In genomic region chr4:73869130-73870055, GRCh38 we compare ENCODE assay signal across 9 cellular contexts. TPM values are rescaled to one million over a fixed set of nuclear protein-coding genes. Genes with fewer than 3 reads are reported as not detected.
DNase-seq lines count a peak whose midpoint lies in the region; ATAC-seq, FAIRE-seq and TF ChIP-seq lines count a peak whose summit lies in the region.
"Had no signal": no experiment of that assay in that cellular context is flagged by ENCODE, and none has a peak within 500 bp of the region (broad histone marks: within the 10 kb centered on the region; RNA-seq: fewer than 3 reads in every experiment).

TSS of gene CXCL1 (plus strand) at chr4:73869393. CDS start at chr4:73869471, 78 bp downstream.

- H3K79me1 ChIP-seq in IMR-90 (ENCODE audit: low read depth in 1 of 2, low read length in 2 of 2) = no peaks in the 10 kb centered on the region
- H3K79me1 ChIP-seq in H1 (ENCODE audit: low read depth, low read length) = no peaks in the 10 kb centered on the region

- no peaks in the 10 kb centered on the region for H3K36me3 ChIP-seq in IMR-90 (ENCODE audit: control insufficient read depth, insufficient read depth, low read length)
- H3K36me3 ChIP-seq in H1 (ENCODE audit: control insufficient read depth in 2 of 4, insufficient read depth in 4 of 4, low read length in 3 of 4) = no peaks in the 10 kb centered on the region
- H3K36me3 ChIP-seq in lung (ENCODE audit: control insufficient read depth in 2 of 2, insufficient read depth in 2 of 2, low read length in 2 of 2) = no peaks in the 10 kb centered on the region
- no peaks in the 10 kb centered on the region for H3K36me3 ChIP-seq in urinary bladder (ENCODE audit: insufficient read depth)

- H3K18ac ChIP-seq in IMR-90 (ENCODE audit: low read depth, low read length) = peak within 1 kb of the TSS; percentile 45; the same call in 1 of the 2 replicates
- H3K18ac ChIP-seq in H1 (ENCODE audit: extremely low read depth, low read length) = peak within 1 kb of the TSS; percentile 55; the same call in 1 of the 2 replicates

- no peak within 1 kb of the TSS for H3K4me3 Mint-ChIP-seq in T-cell
- H3K4me3 Mint-ChIP-seq: activated naive CD4-positive, alpha-beta T cell treated with anti-CD3 and anti-CD28 coated beads, Interleukin-2, amount 50 U/mL, for 24 hours had no signal

- no peak for TF ChIP-seq CTCF in AG04449 (IDR thresholded peaks at IDR 0.05; ENCODE audit: insufficient read depth, low read length, missing control alignments)
- TF ChIP-seq CTCF in IMR-90 (conservative IDR thresholded peaks at IDR 0.05; ENCODE audit: low read depth, low read length) = 0 out of 2 replicates have a peak, but pooled peaks have one; percentile 10
- TF ChIP-seq CTCF in H1 (IDR thresholded peaks at IDR 0.05; ENCODE audit: control extremely low read depth in 1 of 3, insufficient read depth in 1 of 3, low read depth in 1 of 3, low read length in 3 of 3) = no peak
- TF ChIP-seq CTCF in lung (IDR thresholded peaks at IDR 0.05; ENCODE audit: control extremely low read depth, extremely low read depth) = no peak

- no peaks in the 10 kb centered on the region for H3K36me3 Mint-ChIP-seq in T-cell
- H3K36me3 Mint-ChIP-seq: activated naive CD4-positive, alpha-beta T cell treated with anti-CD3 and anti-CD28 coated beads, Interleukin-2, amount 50 U/mL, for 24 hours had no signal

- 0 out of 2 replicates have a peak within 1 kb of the TSS, but pooled peaks have one; percentile 4 for H2BK120ac ChIP-seq in IMR-90 (ENCODE audit: low read depth, low read length)
- no peak within 1 kb of the TSS for H2BK120ac ChIP-seq in H1 (replicated peaks; ENCODE audit: low read depth, low read length)

- no peak within 1 kb of the TSS for H3K27ac Mint-ChIP-seq in T-cell
- H3K27ac Mint-ChIP-seq: activated naive CD4-positive, alpha-beta T cell treated with anti-CD3 and anti-CD28 coated beads, Interleukin-2, amount 50 U/mL, for 24 hours had no signal

- no peaks in the 10 kb centered on the region for H3K9me1 ChIP-seq in IMR-90 (ENCODE audit: insufficient read depth, low read length)

- H3K4me3 ChIP-seq in AG04449 (ENCODE audit: low read depth, low read length) = peak within 1 kb of the TSS; percentile 59
- H3K4me3 ChIP-seq in IMR-90 (ENCODE audit: insufficient read depth, low read depth, low read length) = peak within 1 kb of the TSS; percentile 55
- peak within 1 kb of the TSS; percentile 30 to 76 (median 57) for H3K4me3 ChIP-seq in H1 (ENCODE audit: extremely low read depth in 1 of 4, insufficient read depth in 2 of 4, low read depth in 3 of 4, low read length in 4 of 4)
- peak within 1 kb of the TSS; percentile 55 for H3K4me3 ChIP-seq in lung
- H3K4me3 ChIP-seq in urinary bladder (ENCODE audit: low read depth, low read length) = peak within 1 kb of the TSS; percentile 46

- peaks cover 0 to 6% (median 4%) of the 10 kb centered on the region in 3 donors for H3K4me1 Mint-ChIP-seq in T-cell
- H3K4me1 Mint-ChIP-seq: activated naive CD4-positive, alpha-beta T cell treated with anti-CD3 and anti-CD28 coated beads, Interleukin-2, amount 50 U/mL, for 24 hours had no signal

- in situ Hi-C loops in IMR-90 (cut with MboI; ENCODE audit: low sequenced_read_pairs) = no loop called here

- H4K8ac ChIP-seq in IMR-90 (ENCODE audit: low read depth in 2 of 2, low read length in 2 of 2) = no peak within 1 kb of the TSS
- H4K8ac ChIP-seq in H1 (ENCODE audit: extremely low read depth, insufficient read depth, low read length) = peak within 1 kb of the TSS; percentile 82

- peak within 1 kb of the TSS; percentile 87 for H2AFZ ChIP-seq in IMR-90 (replicated peaks; ENCODE audit: low read length, poor library complexity)
- H2AFZ ChIP-seq in H1 (ENCODE audit: low read length) = peak within 1 kb of the TSS; percentile 89

- H3K14ac ChIP-seq in IMR-90 (replicated peaks; ENCODE audit: low read depth, low read length) = no peak within 1 kb of the TSS
- H3K14ac ChIP-seq in H1 (ENCODE audit: insufficient read length) = no peak within 1 kb of the TSS

- H4K91ac ChIP-seq in IMR-90 (ENCODE audit: insufficient read depth, low read depth, low read length) = no peak within 1 kb of the TSS
- no peak within 1 kb of the TSS for H4K91ac ChIP-seq in H1 (replicated peaks; ENCODE audit: insufficient read length, low read length)

- TF ChIP-seq RAD21 in IMR-90 (IDR thresholded peaks at IDR 0.05; ENCODE audit: low read length) (0 out of 2 replicates have a peak, but pooled peaks have one; percentile 11), H1 (IDR thresholded peaks at IDR 0.05 in 1 of 2, conservative IDR thresholded peaks at IDR 0.05 in 1 of 2; ENCODE audit: low read depth in 2 of 2, low read length in 2 of 2) (no peak)

- no peak for TF ChIP-seq POLR2A in IMR-90 (IDR thresholded peaks at IDR 0.05; ENCODE audit: low read depth, low read length)
- no peak for TF ChIP-seq POLR2A in H1 (IDR thresholded peaks at IDR 0.05; ENCODE audit: control extremely low read depth in 1 of 2, low read depth in 2 of 2, low read length in 2 of 2)

- H4K20me1 ChIP-seq in IMR-90 (ENCODE audit: insufficient read depth, low read length) (no peaks in the 10 kb centered on the region), H1 (replicated peaks in 1 of 2; ENCODE audit: control insufficient read depth in 1 of 2, insufficient read depth in 2 of 2, low read length in 2 of 2) (no peaks in the 10 kb centered on the region)

- H3K9me3 ChIP-seq in IMR-90 (ENCODE audit: control insufficient read depth, insufficient read depth, low read length) = no peaks in the 10 kb centered on the region
- no peaks in the 10 kb centered on the region for H3K9me3 ChIP-seq in H1 (ENCODE audit: insufficient read depth in 2 of 2, low read depth in 1 of 2, low read length in 1 of 2)
- no peaks in the 10 kb centered on the region for H3K9me3 ChIP-seq in lung (ENCODE audit: control insufficient read depth in 2 of 2, insufficient read depth in 1 of 2, low read length in 1 of 2)

- H3K23ac ChIP-seq in IMR-90 (ENCODE audit: low read depth, low read length) = no peak within 1 kb of the TSS
- no peak within 1 kb of the TSS for H3K23ac ChIP-seq in H1 (ENCODE audit: insufficient read length)

- TF ChIP-seq EP300 in H1 (IDR thresholded peaks at IDR 0.05; ENCODE audit: borderline replicate concordance in 1 of 2, low read depth in 2 of 2, low read length in 2 of 2) = no peak

- 3% methylated on average over 27 of the region's 61 CpGs; no CpG with 5 or more reads in 1 of the 2 experiments for WGBS in IMR-90 (ENCODE audit: extremely low coverage in 2 of 2, insufficient read length in 1 of 2), 2 experiments
- 11% methylated on average over 44 of the region's 61 CpGs; no CpG with 5 or more reads in 1 of the 2 experiments for WGBS in H1 (ENCODE audit: extremely low coverage in 1 of 2, insufficient coverage in 1 of 2, insufficient read length in 1 of 2, insufficient replicate concordance in 2 of 2, low coverage in 1 of 2, low lambda C conversion rate in 2 of 2, missing lambda C conversion rate in 1 of 2), 2 experiments
- 10% methylated on average over 57 to 61 of the region's 61 CpGs for WGBS in lung, 2 donors
- WGBS in urinary bladder = 9% methylated on average over 61 of the region's 61 CpGs

- H3K56ac ChIP-seq in IMR-90 (ENCODE audit: extremely low read depth, insufficient read depth, low read length) (no peak within 1 kb of the TSS; the same call in 1 of the 2 replicates), H1 (replicated peaks; ENCODE audit: insufficient read length, low read depth, low read length) (no peak within 1 kb of the TSS)

- ATAC-seq in IMR-90 (ENCODE audit: low read depth) (peak; percentile 87), lung (ENCODE audit: insufficient read depth, low FRiP score) (peak; percentile 32), T-cell (replicated peaks in 1 of 4) (no peak)

- no peak within 1 kb of the TSS for H3K4ac ChIP-seq in IMR-90 (ENCODE audit: low read depth, low read length)
- no peak within 1 kb of the TSS for H3K4ac ChIP-seq in H1 (replicated peaks; ENCODE audit: insufficient read length, low read depth, low read length)

- H2AK9ac ChIP-seq in IMR-90 (replicated peaks; ENCODE audit: low read depth, low read length, poor library complexity) = peak within 1 kb of the TSS; percentile 38

- POLR2A ChIA-PET in AG04449 (lab: Yijun Ruan, JAX) (no interaction called here), IMR-90 (lab: Charles Lee; ENCODE audit: unreplicated experiment) (no interaction called here), H1 (lab: Charles Lee; ENCODE audit: partially characterized antibody) (interaction anchor here (0.9 to 1.5 kb wide), 2 partner anchors 10 to 24 kb away, joined by 3 to 4 read pairs; no protein-coding TSS in a partner anchor), T-cell (lab: Charles Lee) (no interaction called here)

- H3K4me1 ChIP-seq in IMR-90 (ENCODE audit: control insufficient read depth, insufficient read depth, low read length) (peaks cover 3% of the 10 kb centered on the region; the same call in 1 of the 2 replicates), H1 (replicated peaks in 1 of 4; ENCODE audit: control insufficient read depth in 3 of 4, insufficient read depth in 4 of 4, low read length in 3 of 4) (peaks cover 0 to 4% (median 2%) of the 10 kb centered on the region in 4 experiments; a peak in 3 of 7 replicates), lung (ENCODE audit: control insufficient read depth in 2 of 2, insufficient read depth in 2 of 2, low read length in 2 of 2) (peaks cover 0 to 2% of the 10 kb centered on the region in 2 donors), urinary bladder (ENCODE audit: insufficient read depth) (no peaks in the 10 kb centered on the region)

- H2BK12ac ChIP-seq in H1 (ENCODE audit: low read depth, low read length) = peak within 1 kb of the TSS; percentile 82; the same call in 1 of the 2 replicates

- peak within 1 kb of the TSS; percentile 82 for H3K4me2 ChIP-seq in IMR-90 (ENCODE audit: low read depth, low read length)
- peak within 1 kb of the TSS; percentile 70 to 92 for H3K4me2 ChIP-seq in H1 (ENCODE audit: insufficient read depth in 1 of 2, low read depth in 2 of 2, low read length in 2 of 2)

- intact Hi-C loops in IMR-90 (cut with micrococcal nuclease) = loop anchor here (10.0 kb wide), 2 partner anchors 165 to 265 kb away; partner anchors contain the start of gene CXCL3

- H3K79me2 ChIP-seq in H1 (ENCODE audit: control insufficient read depth in 1 of 2, insufficient read depth in 2 of 2, low read length in 2 of 2) = no peaks in the 10 kb centered on the region

- H3K9ac ChIP-seq in IMR-90 (ENCODE audit: low read depth, low read length) (peak within 1 kb of the TSS; percentile 48), H1 (replicated peaks in 1 of 4; ENCODE audit: extremely low read depth in 1 of 4, low read depth in 3 of 4, low read length in 3 of 4) (peak within 1 kb of the TSS in 1 of 4 experiments; percentile 40; a peak in 1 of 7 replicates)

- H2BK5ac ChIP-seq in IMR-90 (ENCODE audit: low read depth, low read length, poor library complexity, severe bottlenecking) (no peak within 1 kb of the TSS), H1 (ENCODE audit: low read depth, low read length) (no peak within 1 kb of the TSS; the same call in 1 of the 2 replicates)

- no peak within 1 kb of the TSS; the same call in 2 of the 3 replicates for H2BK15ac ChIP-seq in IMR-90 (ENCODE audit: low read depth, low read length)
- H2BK15ac ChIP-seq in H1 (ENCODE audit: low read length) = peak within 1 kb of the TSS; percentile 13; the same call in 1 of the 2 replicates

- dilution Hi-C loops in IMR-90 (cut with HindIII; ENCODE audit: low sequenced_read_pairs, unreplicated experiment) = no loop called here

- no peaks in the 10 kb centered on the region for H3K9me3 Mint-ChIP-seq in T-cell
- H3K9me3 Mint-ChIP-seq: activated naive CD4-positive, alpha-beta T cell treated with anti-CD3 and anti-CD28 coated beads, Interleukin-2, amount 50 U/mL, for 24 hours had no signal

- FAIRE-seq in H1 (lab: Jason Lieb, UNC) = no peak

- H3K27me3 ChIP-seq in IMR-90 (ENCODE audit: control insufficient read depth, insufficient read depth, low read length) = peaks cover 51% of the 10 kb centered on the region
- peaks cover 0 to 22% (median 11%) of the 10 kb centered on the region in 4 experiments; a peak in 6 of 7 replicates for H3K27me3 ChIP-seq in H1 (replicated peaks in 1 of 4; ENCODE audit: control insufficient read depth in 3 of 4, extremely low read depth in 1 of 4, insufficient read depth in 3 of 4, low read length in 3 of 4)
- no peaks in the 10 kb centered on the region for H3K27me3 ChIP-seq in lung (ENCODE audit: control insufficient read depth, insufficient read depth)

- peaks cover 5% of the 10 kb centered on the region; the same call in 1 of the 2 replicates for H3K23me2 ChIP-seq in H1 (ENCODE audit: low read depth, low read length)

- TSS peak; percentile 80 for BruUV-seq in IMR-90 (replicated peaks; lab: Mats Ljungman, UMichigan)

- H2BK20ac ChIP-seq in IMR-90 (ENCODE audit: low read depth, low read length) (no peak within 1 kb of the TSS), H1 (ENCODE audit: low read length) (no peak within 1 kb of the TSS)

- H3K27me3 Mint-ChIP-seq in T-cell = peaks cover 18 to 20% of the 10 kb centered on the region in 2 donors

- DNase-seq in AG04449 (ENCODE audit: low read depth, low spot score) = no peak
- no peak for DNase-seq in IMR-90
- DNase-seq in H1 (ENCODE audit: low read depth in 1 of 2, low spot score in 2 of 2) = peak in 1 of 2 experiments; percentile 70
- peak; percentile 35 for DNase-seq in lung (ENCODE audit: low spot score)
- no peak for DNase-seq in T-cell
- DNase-seq in SK-N-DZ (ENCODE audit: low spot score) = no peak
- no peak for DNase-seq in NCI-H2196 treated with DMSO at 0.1 percent for 48 hours (lab: John Stamatoyannopoulos, UW; ENCODE audit: unreplicated experiment)

- H3K27ac ChIP-seq in IMR-90 (ENCODE audit: insufficient read depth, low read length) (peak within 1 kb of the TSS; percentile 13; the same call in 1 of the 2 replicates), H1 (ENCODE audit: low read depth, low read length) (no peak within 1 kb of the TSS), lung (ENCODE audit: low read depth in 1 of 2, low read length in 1 of 2) (peak within 1 kb of the TSS in 1 of 2 donors; percentile 68), urinary bladder (ENCODE audit: low read depth) (no peak within 1 kb of the TSS)

- H2AK5ac ChIP-seq in IMR-90 (ENCODE audit: low read depth, low read length) (peak within 1 kb of the TSS; percentile 26; the same call in 1 of the 2 replicates), H1 (ENCODE audit: low read depth, low read length) (no peak within 1 kb of the TSS)

- H4K5ac ChIP-seq in IMR-90 (ENCODE audit: low read depth, low read length) (no peak within 1 kb of the TSS; the same call in 1 of the 2 replicates), H1 (ENCODE audit: insufficient read length, low read depth, low read length) (no peak within 1 kb of the TSS)

- CTCF ChIA-PET in AG04449 (lab: Yijun Ruan, JAX) (interaction anchor here (1.0 to 1.6 kb wide), 6 partner anchors 9 to 139 kb away, joined by 3 to 6 read pairs (median 4); no protein-coding TSS in a partner anchor), IMR-90 (lab: Yijun Ruan, JAX) (no interaction called here), H1 (lab: Charles Lee; ENCODE audit: partially characterized antibody) (interaction anchor here (0.6 to 3.2 kb wide), 7 partner anchors 16 to 300 kb away, joined by 3 to 19 read pairs (median 3); partner anchors contain the start of gene PF4V1), T-cell (lab: Charles Lee) (no interaction called here)

RNA-seq across cellular contexts. Expression of gene CXCL1, which starts in this region (rescaled TPM):
- not detected in 2 replicates for total RNA-seq in IMR-90 (2012; rRNA removed)
- polyA plus RNA-seq in IMR-90 (2012; rRNA removed) = 1.1 and 2.0 TPM in 2 replicates
- polyA plus RNA-seq in IMR-90 (2012; cell fraction: cytosol; rRNA removed) = 0.04 and 0.90 TPM in 2 replicates
- polyA plus RNA-seq in IMR-90 (2012; cell fraction: nucleus; rRNA removed; ENCODE audit: low replicate concordance) = 0.33 and 0.55 TPM in 2 replicates
- 0.69 and 0.80 TPM in 2 replicates for total RNA-seq in H1 (2021; fragmentation: NEBNext Ultra II Directional; extraction: Animal tissue kit (Norgen Biotek cat#: 25700))
- 0.77 and 1.2 TPM in 2 replicates for polyA plus RNA-seq in H1 (2011; rRNA removed)
- 0.62 TPM for polyA plus RNA-seq in H1 (2011; cell fraction: cytosol; rRNA removed)
- polyA plus RNA-seq in H1 (2011; cell fraction: nucleus; rRNA removed) = 0.46 TPM
- polyA plus RNA-seq in H1 (2012, experiment 1 of 2) = 0.68 to 1.2 TPM (median 0.93 TPM) in 4 replicates
- polyA plus RNA-seq in H1 (2012, experiment 2 of 2) = 0.58 TPM
- 2.8 TPM for polyA plus RNA-seq in H1 (2013, experiment 1 of 2)
- 3.1 TPM for polyA plus RNA-seq in H1 (2013, experiment 2 of 2)
- polyA minus RNA-seq in H1 (2011; rRNA and poly(A)+ RNA removed) = 0.57 and 0.59 TPM in 2 replicates
- 3.1 TPM for polyA minus RNA-seq in H1 (2011; cell fraction: cytosol; rRNA and poly(A)+ RNA removed)
- 1.00 TPM for polyA minus RNA-seq in H1 (2011; cell fraction: nucleus; rRNA and poly(A)+ RNA removed)
- 10 to 100 TPM; 49.4 to 51.7 TPM for total RNA-seq in lung
- polyA plus RNA-seq in lung = 100 to 1,000 TPM in 1 of 2 donors, 10 to 100 TPM in 1; 43.5 to 445 TPM
- total RNA-seq in urinary bladder = 0.42 TPM
- polyA plus RNA-seq in urinary bladder = 1.5 TPM
- total RNA-seq in T-cell = not detected
- polyA plus RNA-seq in SK-N-DZ (2014; cell fraction: cytosol; rRNA removed) = not detected in 2 replicates
- polyA plus RNA-seq in SK-N-DZ (2014; cell fraction: nucleus; rRNA removed) = 0.29 TPM in 1 of 2 replicates, not detected in the other

Comparison
In these comparisons a context has a peak if more than half of its experiments do, and no peak if none do; other contexts are left out.
1. RNA of gene CXCL1 (total RNA-seq): 49.4 to 51.7 TPM in lung; 0.69 to 0.80 TPM in H1, 0.42 TPM in urinary bladder (single experiment), not detected in IMR-90 and not detected in T-cell; every median in the first group is over 10 times any median in the second.
2. RNA of gene CXCL1 (polyA plus RNA-seq): 43.5 to 445 TPM in lung; 0.04 to 2.0 TPM in IMR-90, 1.5 TPM in urinary bladder (single experiment) and 0.46 to 3.1 TPM in H1; every median in the first group is over 10 times any median in the second.
3. ATAC-seq: peak in IMR-90 (single experiment) and lung (single experiment); none in T-cell (0 of 4).
4. CTCF ChIA-PET loops: an anchor here in AG04449 (1.0 to 1.6 kb wide) and H1 (0.6 to 3.2 kb wide); none called in IMR-90 and T-cell.
5. Peak in every context shown above with its lines, with median percentiles within 50 percentile points of each other: H3K4me3 ChIP-seq.